In genomic region chr2:174436351-174436750, GRCh38 we compare ENCODE assay signal across 14 cellular contexts.
"Had no signal": no experiment of that assay in that cellular context is flagged by ENCODE, and none has a peak within 500 bp of the region (broad histone marks: within the 10 kb centered on the region; RNA-seq: fewer than 3 reads in every experiment).

No MANE protein-coding gene starts in this region.

- H3K4me2 ChIP-seq: hepatocyte, neural progenitor cell had no signal

- H3K27me3 Mint-ChIP-seq: effector memory CD8-positive, alpha-beta T cell; stimulated activated naive B cell treated with anti-CD40 and anti-IgM and Interleukin-4, amounts not matched to agents 10 μg/mL and 1 μg/mL and 100 μg/mL, for 72 hours had no signal

- H3K27me3 ChIP-seq: ascending aorta, hepatocyte, neural progenitor cell, ovary had no signal

- H3K27ac Mint-ChIP-seq: effector memory CD8-positive, alpha-beta T cell; neural progenitor cell; stimulated activated naive B cell treated with anti-CD40 and anti-IgM and Interleukin-4, amounts not matched to agents 10 μg/mL and 1 μg/mL and 100 μg/mL, for 72 hours had no signal

- H3K36me3 ChIP-seq: ascending aorta, neural progenitor cell, ovary had no signal

- DNase-seq: activated CD4-positive, CD25-positive, alpha-beta regulatory T cell treated with anti-CD3 and anti-CD28 coated beads, Interleukin-2, amount 50 U/mL, for 72 hours; activated naive CD4-positive, alpha-beta T cell treated with Interleukin-2 at 50 U/mL for 16 hours; activated T-cell treated with anti-CD3 and anti-CD28 coated beads for 4 hours; effector memory CD8-positive, alpha-beta T cell; kidney glomerular epithelial cell; ovary; SHP77; stimulated activated CD4-positive, alpha-beta T cell treated with anti-CD3 and anti-CD28 coated beads, Interleukin-12 subunit alpha, Interleukin-12 subunit beta, amount 100 ng/mL, for 4 hours; stimulated activated CD4-positive, alpha-beta T cell treated with anti-CD3 and anti-CD28 coated beads, Interleukin-2, amount 100 ng/mL, for 24 hours; stimulated activated naive B cell treated with anti-CD40 and anti-IgM and Interleukin-4, amounts not matched to agents 10 μg/mL and 1 μg/mL and 100 μg/mL, for 72 hours; trophoblast cell had no signal

- H3K4me3 ChIP-seq: ascending aorta, hepatocyte, neural progenitor cell, ovary had no signal

- H3K4me1 ChIP-seq: neural progenitor cell had no signal

- H3K9me3 ChIP-seq: ascending aorta, ovary had no signal

- H3K9ac ChIP-seq: neural progenitor cell had no signal

- H3K4me3 Mint-ChIP-seq: effector memory CD8-positive, alpha-beta T cell; neural progenitor cell; stimulated activated naive B cell treated with anti-CD40 and anti-IgM and Interleukin-4, amounts not matched to agents 10 μg/mL and 1 μg/mL and 100 μg/mL, for 72 hours had no signal

- H3K36me3 Mint-ChIP-seq: neural progenitor cell had no signal

- ATAC-seq: effector memory CD8-positive, alpha-beta T cell; stimulated activated naive B cell treated with anti-CD40 and anti-IgM and Interleukin-4, amounts not matched to agents 10 μg/mL and 1 μg/mL and 100 μg/mL, for 72 hours had no signal

- H3K27ac ChIP-seq: ascending aorta, hepatocyte, neural progenitor cell, ovary had no signal

- H2AFZ ChIP-seq: hepatocyte, neural progenitor cell had no signal

- H3K9me3 Mint-ChIP-seq: effector memory CD8-positive, alpha-beta T cell; neural progenitor cell; stimulated activated naive B cell treated with anti-CD40 and anti-IgM and Interleukin-4, amounts not matched to agents 10 μg/mL and 1 μg/mL and 100 μg/mL, for 72 hours had no signal

- H3K79me2 ChIP-seq: hepatocyte had no signal

- H3K4me1 Mint-ChIP-seq: neural progenitor cell; stimulated activated naive B cell treated with anti-CD40 and anti-IgM and Interleukin-4, amounts not matched to agents 10 μg/mL and 1 μg/mL and 100 μg/mL, for 72 hours had no signal
